ENCODE assay signal across 27 cellular contexts in genomic region chr3:58686847-58687246, GRCh38. TPM values are rescaled to one million over a fixed set of nuclear protein-coding genes. Genes with fewer than 3 reads are reported as not detected.
"Had no signal": no experiment of that assay in that cellular context is flagged by ENCODE, and none has a peak within 500 bp of the region (broad histone marks: within the 10 kb centered on the region; RNA-seq: fewer than 3 reads in every experiment).

No MANE protein-coding gene starts in this region.

- H3K27ac Mint-ChIP-seq: dendritic cell treated with granulocyte-macrophage colony-stimulating factor and Interleukin-4, amounts not matched to agents 40 ng/mL and 50 ng/mL, for 4 days; effector memory CD8-positive, alpha-beta T cell; endodermal cell; mesothelial cell of epicardium had no signal

- H3K27ac ChIP-seq: colonic mucosa, epithelial cell of prostate, esophagus squamous epithelium, gastrocnemius medialis, heart right ventricle, left lung, lower lobe of right lung had no signal

- ATAC-seq: effector memory CD8-positive, alpha-beta T cell; esophagus mucosa; gastrocnemius medialis; heart right ventricle; left cardiac atrium; left lung; left ventricle myocardium superior; lower lobe of right lung; mucosa of descending colon had no signal

- H3K9me3 ChIP-seq: colonic mucosa, gastrocnemius medialis had no signal

- H3K4me1 Mint-ChIP-seq: endodermal cell, mesothelial cell of epicardium had no signal

- H3K4me3 Mint-ChIP-seq: dendritic cell treated with granulocyte-macrophage colony-stimulating factor and Interleukin-4, amounts not matched to agents 40 ng/mL and 50 ng/mL, for 4 days; effector memory CD8-positive, alpha-beta T cell; endodermal cell; mesothelial cell of epicardium had no signal

- H3K36me3 ChIP-seq: colonic mucosa, esophagus squamous epithelium, gastrocnemius medialis, heart right ventricle, left lung, lower lobe of right lung had no signal

- H3K9me3 Mint-ChIP-seq: effector memory CD8-positive, alpha-beta T cell had no signal

- H3K4me3 ChIP-seq: colonic mucosa, esophagus squamous epithelium, gastrocnemius medialis, heart right ventricle, left lung, lower lobe of right lung, mucosa of descending colon had no signal

- H3K27me3 Mint-ChIP-seq: dendritic cell treated with granulocyte-macrophage colony-stimulating factor and Interleukin-4, amounts not matched to agents 40 ng/mL and 50 ng/mL, for 4 days had no signal

- H3K27me3 ChIP-seq: colonic mucosa, esophagus squamous epithelium, gastrocnemius medialis, left lung had no signal

- DNase-seq: colonic mucosa; cortex of kidney; effector CD8-positive, alpha-beta T cell; effector memory CD8-positive, alpha-beta T cell; endodermal cell; erythroblast; esophagus squamous epithelium; foreskin fibroblast; foreskin melanocyte; gastrocnemius medialis; glutamatergic neuron; head of caudate nucleus; heart right ventricle; hippocampal formation; left cardiac atrium; left lung; left ventricle myocardium superior; lower lobe of right lung; mesenchymal stem cell; mucosa of descending colon had no signal

- H3K4me1 ChIP-seq: colonic mucosa, esophagus squamous epithelium, left lung, lower lobe of right lung had no signal

RNA-seq across cellular contexts. Expression of gene FAM3D, which starts 20.3 kb away (rescaled TPM):
- total RNA-seq: endodermal cell, heart right ventricle, kidney epithelial cell, left cardiac atrium, left ventricle myocardium superior, myocyte had no signal
- polyA plus RNA-seq: keratinocyte had no signal
